In the genomic region with DNA sequence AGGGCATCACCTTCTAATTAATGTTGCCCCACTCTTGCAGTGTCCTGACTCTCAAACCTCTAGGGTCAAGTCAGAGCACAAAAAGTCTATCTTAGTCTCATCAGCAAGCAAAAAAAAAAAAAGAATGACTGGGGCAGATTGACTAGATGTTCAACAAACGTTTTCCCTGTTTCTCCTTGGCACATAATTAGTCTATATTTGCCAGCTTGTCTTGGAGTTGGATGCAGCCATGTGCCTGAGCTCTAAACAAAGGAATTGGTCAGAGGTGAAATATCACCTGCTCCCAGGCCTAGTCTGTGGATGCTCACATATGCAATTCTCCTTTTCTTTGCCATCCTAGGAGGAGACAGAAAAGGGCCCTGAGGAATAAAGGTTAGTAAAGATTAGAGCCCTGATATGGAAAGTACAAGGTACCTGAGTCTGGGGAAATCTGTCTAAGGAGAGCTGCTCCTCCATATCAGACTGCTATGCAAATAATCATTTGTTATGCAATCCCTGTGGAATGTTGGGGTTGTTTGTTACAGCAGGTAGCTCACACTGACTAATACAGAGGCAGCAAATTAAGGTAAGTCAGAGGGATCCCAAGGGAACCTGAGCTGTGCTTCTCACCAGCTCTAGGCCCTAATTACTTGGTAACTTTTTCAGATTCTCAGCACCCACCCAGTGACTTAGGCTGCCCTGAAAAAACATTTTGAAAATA, we compare ENCODE assay signal across 2 cellular contexts.
TF ChIP-seq lines count a peak whose summit lies in the region.

No MANE protein-coding gene starts in this region.

TF ChIP-seq in HepG2, 621 proteins besides CTCF, POLR2A, EP300 and RAD21:
- TF ChIP-seq TBP (CRISPR knock-in tag; IDR thresholded peaks at IDR 0.05) (no peak), RBAK (CRISPR knock-in tag; IDR thresholded peaks at IDR 0.05) (peak; percentile 76), ZNF232 (CRISPR knock-in tag; IDR thresholded peaks at IDR 0.05; ENCODE audit: borderline replicate concordance) (no peak), PHF5A (CRISPR knock-in tag; IDR thresholded peaks at IDR 0.05; ENCODE audit: low read depth, unreplicated experiment) (no peak), ZNF12 (CRISPR knock-in tag; IDR thresholded peaks at IDR 0.05) (peak; percentile 38; the same call in 1 of the 2 replicates), ZBTB7A (CRISPR knock-in tag; IDR thresholded peaks at IDR 0.05) (no peak), ZNF703 (CRISPR knock-in tag; IDR thresholded peaks at IDR 0.05; ENCODE audit: borderline replicate concordance) (no peak)
- TF ChIP-seq, protein P1, sequence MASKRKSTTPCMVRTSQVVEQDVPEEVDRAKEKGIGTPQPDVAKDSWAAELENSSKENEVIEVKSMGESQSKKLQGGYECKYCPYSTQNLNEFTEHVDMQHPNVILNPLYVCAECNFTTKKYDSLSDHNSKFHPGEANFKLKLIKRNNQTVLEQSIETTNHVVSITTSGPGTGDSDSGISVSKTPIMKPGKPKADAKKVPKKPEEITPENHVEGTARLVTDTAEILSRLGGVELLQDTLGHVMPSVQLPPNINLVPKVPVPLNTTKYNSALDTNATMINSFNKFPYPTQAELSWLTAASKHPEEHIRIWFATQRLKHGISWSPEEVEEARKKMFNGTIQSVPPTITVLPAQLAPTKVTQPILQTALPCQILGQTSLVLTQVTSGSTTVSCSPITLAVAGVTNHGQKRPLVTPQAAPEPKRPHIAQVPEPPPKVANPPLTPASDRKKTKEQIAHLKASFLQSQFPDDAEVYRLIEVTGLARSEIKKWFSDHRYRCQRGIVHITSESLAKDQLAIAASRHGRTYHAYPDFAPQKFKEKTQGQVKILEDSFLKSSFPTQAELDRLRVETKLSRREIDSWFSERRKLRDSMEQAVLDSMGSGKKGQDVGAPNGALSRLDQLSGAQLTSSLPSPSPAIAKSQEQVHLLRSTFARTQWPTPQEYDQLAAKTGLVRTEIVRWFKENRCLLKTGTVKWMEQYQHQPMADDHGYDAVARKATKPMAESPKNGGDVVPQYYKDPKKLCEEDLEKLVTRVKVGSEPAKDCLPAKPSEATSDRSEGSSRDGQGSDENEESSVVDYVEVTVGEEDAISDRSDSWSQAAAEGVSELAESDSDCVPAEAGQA (IDR thresholded peaks at IDR 0.05; ENCODE audit: low read depth), result no peak
- TF ChIP-seq, protein P1 (CRISPR knock-in tag; IDR thresholded peaks at IDR 0.05; ENCODE audit: borderline replicate concordance), result no peak

TF ChIP-seq in H1, 55 proteins besides CTCF, POLR2A, EP300 and RAD21:
- TF ChIP-seq CEBPB (IDR thresholded peaks at IDR 0.05; ENCODE audit: low read depth, low read length) (peak; percentile 75; the same call in 1 of the 2 replicates), SP1 (IDR thresholded peaks at IDR 0.05; ENCODE audit: low read depth, low read length) (no peak), SUZ12 (IDR thresholded peaks at IDR 0.05; ENCODE audit: low read length) (no peak), RNF2 (IDR thresholded peaks at IDR 0.05; ENCODE audit: borderline replicate concordance, low read depth, low read length, missing control alignments, poor library complexity, severe bottlenecking) (no peak)
